ENCODE assay signal across 1 cellular context in genomic region chr19:574658-575526, GRCh38.
TF ChIP-seq lines count a peak whose summit lies in the region.

No MANE protein-coding gene starts in this region.

TF ChIP-seq in WTC11, 78 proteins besides CTCF, POLR2A, EP300 and RAD21 (continued from another document):
- no peak for TF ChIP-seq MXD4 (CRISPR knock-in tag; IDR thresholded peaks at IDR 0.05; ENCODE audit: borderline replicate concordance)
TF ChIP-seq in WTC11: peak in this region for 0.
